In genomic region chr14:75896341-75896740, GRCh38 we compare ENCODE assay signal across 19 cellular contexts.
"Had no signal": no experiment of that assay in that cellular context is flagged by ENCODE, and none has a peak within 500 bp of the region (broad histone marks: within the 10 kb centered on the region; RNA-seq: fewer than 3 reads in every experiment).

No MANE protein-coding gene starts in this region.

- H3K27ac Mint-ChIP-seq: activated naive CD8-positive, alpha-beta T cell; activated T-helper 1 cell treated with anti-CD3 and anti-CD28 coated beads, Interleukin-12 subunit alpha, Interleukin-12 subunit beta, Interleukin-2, Interleukin-4 antibody, amounts not matched to agents 30 ng/mL and 10 ng/mL and 1 ng/mL, durations not matched to agents 14 hours and 24 hours and 36 hours; memory B cell; stimulated activated memory B cell treated with anti-CD40 and anti-IgM and Interleukin-4, amounts not matched to agents 10 μg/mL and 1 μg/mL and 100 μg/mL, for 72 hours had no signal

- DNase-seq: activated CD4-positive, alpha-beta T cell treated with anti-CD3 and anti-CD28 coated beads, Interleukin-2, amount 50 U/mL, for 4 hours; activated T-cell treated with anti-CD3 and anti-CD28 coated beads for 4 hours; central memory CD4-positive, alpha-beta T cell; heart right ventricle; kidney glomerular epithelial cell; left ventricle myocardium superior; naive thymus-derived CD4-positive, alpha-beta T cell; pancreas; sigmoid colon; stimulated activated CD4-positive, alpha-beta T cell treated with anti-CD3 and anti-CD28 coated beads, Interleukin-4, amount 100 ng/mL, for 4 hours had no signal

- H3K4me3 Mint-ChIP-seq: activated naive CD8-positive, alpha-beta T cell; activated T-helper 1 cell treated with anti-CD3 and anti-CD28 coated beads, Interleukin-12 subunit alpha, Interleukin-12 subunit beta, Interleukin-2, Interleukin-4 antibody, amounts not matched to agents 30 ng/mL and 10 ng/mL and 1 ng/mL, durations not matched to agents 14 hours and 24 hours and 36 hours; brain; memory B cell; naive thymus-derived CD4-positive, alpha-beta T cell; stimulated activated memory B cell treated with anti-CD40 and anti-IgM and Interleukin-4, amounts not matched to agents 10 μg/mL and 1 μg/mL and 100 μg/mL, for 72 hours had no signal

- FAIRE-seq: endometrium, pancreas had no signal

- H3K9me3 Mint-ChIP-seq: activated T-helper 1 cell treated with anti-CD3 and anti-CD28 coated beads, Interleukin-12 subunit alpha, Interleukin-12 subunit beta, Interleukin-2, Interleukin-4 antibody, amounts not matched to agents 30 ng/mL and 10 ng/mL and 1 ng/mL, durations not matched to agents 14 hours and 24 hours and 36 hours; brain; memory B cell; naive thymus-derived CD4-positive, alpha-beta T cell; stimulated activated memory B cell treated with anti-CD40 and anti-IgM and Interleukin-4, amounts not matched to agents 10 μg/mL and 1 μg/mL and 100 μg/mL, for 72 hours had no signal

- H3K27me3 Mint-ChIP-seq: activated naive CD8-positive, alpha-beta T cell; brain; memory B cell; naive thymus-derived CD4-positive, alpha-beta T cell; stimulated activated memory B cell treated with anti-CD40 and anti-IgM and Interleukin-4, amounts not matched to agents 10 μg/mL and 1 μg/mL and 100 μg/mL, for 72 hours had no signal

- H3K4me1 Mint-ChIP-seq: brain; memory B cell; stimulated activated memory B cell treated with anti-CD40 and anti-IgM and Interleukin-4, amounts not matched to agents 10 μg/mL and 1 μg/mL and 100 μg/mL, for 72 hours had no signal

- ATAC-seq: gastroesophageal sphincter; heart right ventricle; left ventricle myocardium superior; naive thymus-derived CD4-positive, alpha-beta T cell; pancreas; stimulated activated memory B cell treated with anti-CD40 and anti-IgM and Interleukin-4, amounts not matched to agents 10 μg/mL and 1 μg/mL and 100 μg/mL, for 72 hours had no signal

- H3K4me3 ChIP-seq: coronary artery, gastroesophageal sphincter, heart right ventricle, pancreas, sigmoid colon, thoracic aorta had no signal
